1 cellular context compared by ENCODE assay signal in the genomic region with DNA sequence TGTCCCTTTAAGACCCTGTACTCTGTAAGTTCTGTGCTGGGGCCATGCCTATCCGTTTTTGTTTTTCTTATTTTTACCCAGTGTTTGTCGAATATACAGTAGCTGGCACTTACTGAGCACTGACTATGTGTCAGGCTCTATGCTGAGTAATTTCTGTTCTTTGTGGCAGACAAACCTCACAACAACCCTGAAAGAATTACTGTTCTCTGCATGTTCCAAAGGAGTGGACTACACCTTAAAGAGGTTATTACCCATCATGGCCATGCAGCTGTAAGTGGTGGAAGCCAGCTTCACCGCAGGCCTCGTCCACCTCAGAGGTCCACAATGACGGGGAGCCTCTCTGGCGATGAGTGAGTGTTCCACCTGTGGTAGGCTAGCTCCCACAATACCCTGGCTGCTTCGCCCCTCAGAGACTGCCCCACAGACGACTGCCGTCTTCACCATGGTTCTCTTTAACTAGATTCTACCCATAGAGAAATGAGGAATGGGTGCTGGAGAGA.
TF ChIP-seq lines count a peak whose summit lies in the region.

No MANE protein-coding gene starts in this region.

TF ChIP-seq in K562, 482 proteins besides CTCF, POLR2A, EP300 and RAD21:
- TF ChIP-seq, protein P1, sequence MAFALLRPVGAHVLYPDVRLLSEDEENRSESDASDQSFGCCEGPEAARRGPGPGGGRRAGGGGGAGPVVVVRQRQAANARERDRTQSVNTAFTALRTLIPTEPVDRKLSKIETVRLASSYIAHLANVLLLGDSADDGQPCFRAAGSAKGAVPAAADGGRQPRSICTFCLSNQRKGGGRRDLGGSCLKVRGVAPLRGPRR (CRISPR knock-in tag; IDR thresholded peaks at IDR 0.05) = no peak
- TF ChIP-seq LEF1 (IDR thresholded peaks at IDR 0.05) (no peak), ZNF696 (CRISPR knock-in tag; conservative IDR thresholded peaks at IDR 0.05) (no peak), HIVEP1 (CRISPR knock-in tag; IDR thresholded peaks at IDR 0.05) (no peak), MCM3 (IDR thresholded peaks at IDR 0.05) (no peak), TAF1 (IDR thresholded peaks at IDR 0.05; ENCODE audit: control insufficient read depth, extremely low read depth, insufficient read depth, low read length, severe bottlenecking) (no peak)
